21 cellular contexts compared by ENCODE assay signal in the genomic region with DNA sequence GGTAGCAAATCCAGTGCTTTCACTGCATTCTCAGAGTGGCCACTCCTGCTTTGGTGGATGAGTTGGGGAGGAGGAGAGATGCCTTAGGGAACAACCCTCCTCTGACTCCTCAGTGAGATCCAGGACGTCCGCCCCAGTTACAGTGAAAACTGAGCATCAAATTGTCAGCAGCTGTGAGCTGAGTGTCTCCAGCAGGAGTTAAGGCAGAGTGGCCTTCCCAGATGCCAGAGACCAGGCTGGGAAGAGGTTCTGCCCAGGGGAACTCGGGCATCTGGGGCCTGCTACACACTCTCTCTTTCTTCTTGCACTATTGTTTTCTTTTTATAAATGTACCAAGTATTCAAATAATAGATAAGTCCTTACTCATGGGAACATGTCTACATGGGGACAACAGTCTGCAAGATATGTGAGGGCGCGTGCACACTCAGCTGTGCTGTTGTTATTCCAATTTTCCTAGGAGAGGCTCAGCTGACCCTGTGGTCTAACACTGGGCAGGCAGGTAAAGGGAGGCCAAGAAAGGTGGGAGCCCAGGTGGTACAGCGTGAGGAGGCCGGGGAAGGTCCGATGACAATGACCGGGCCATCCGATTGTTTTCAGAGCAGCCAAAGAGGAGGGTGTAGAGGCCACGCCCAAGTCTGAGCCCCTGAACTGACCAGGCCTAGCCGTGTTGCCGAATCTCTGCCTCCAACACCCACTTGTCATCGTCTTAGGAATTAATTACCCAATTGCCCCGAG.
A peak's percentile ranks its signal among the peaks of the same experiment; 100 is the strongest.
DNase-seq lines count a peak whose midpoint lies in the region; ATAC-seq and TF ChIP-seq lines count a peak whose summit lies in the region.
"Had no signal": no experiment of that assay in that cellular context is flagged by ENCODE, and none has a peak within 500 bp of the region (broad histone marks: within the 10 kb centered on the region; RNA-seq: fewer than 3 reads in every experiment).

No MANE protein-coding gene starts in this region.

- H4K91ac ChIP-seq in H9 (ENCODE audit: insufficient read length, low read depth, low read length): no peak overlapping the region

- no peak overlapping the region for H4K5ac ChIP-seq in H9 (ENCODE audit: insufficient read length, low read depth, low read length)

- H3K27me3 Mint-ChIP-seq in activated CD4-positive, alpha-beta T cell treated with anti-CD3 and anti-CD28 coated beads, Interleukin-2, amount 10 ng/mL, durations not matched to agents 24 days and 14 days: peaks cover 2% of the 10 kb centered on the region
- H3K27me3 Mint-ChIP-seq in activated CD4-positive, alpha-beta T cell treated with anti-CD3 and anti-CD28 coated beads, Interleukin-2, amount 10 ng/mL, durations not matched to agents 7 days and 5 days: peaks cover 3% of the 10 kb centered on the region
- H3K27me3 Mint-ChIP-seq in H9 (ENCODE audit: low read depth): no peaks in the 10 kb centered on the region; the same call in none of the 2 replicates
- H3K27me3 Mint-ChIP-seq in neural progenitor cell (ENCODE audit: insufficient read depth, low read depth): peaks cover 3% of the 10 kb centered on the region
- no peaks in the 10 kb centered on the region for H3K27me3 Mint-ChIP-seq in stimulated activated memory B cell treated with anti-CD40 and anti-IgM and Interleukin-4, amounts not matched to agents 10 μg/mL and 1 μg/mL and 100 μg/mL, for 72 hours

- H3K56ac ChIP-seq in H9 (ENCODE audit: insufficient read length, low read depth, low read length): no peak overlapping the region

- H3K27ac ChIP-seq in H9 (ENCODE audit: insufficient read length, low read depth, low read length) (no peak overlapping the region), neural progenitor cell (no peak overlapping the region)

- H3T11ph ChIP-seq in H9 (ENCODE audit: low read length): no peak overlapping the region

- H3K9me3 ChIP-seq in H9 (ENCODE audit: control insufficient read depth, low read depth, low read length) (no peaks in the 10 kb centered on the region), neural progenitor cell (ENCODE audit: low read depth) (no peaks in the 10 kb centered on the region)

- CTCF ChIA-PET in activated CD4-positive, alpha-beta T cell treated with anti-CD3 and anti-CD28 coated beads, Interleukin-2, amount 10 ng/mL, durations not matched to agents 7 days and 5 days (lab: Charles Lee): interaction anchor here (1.3 to 1.4 kb wide), 2 partner anchors 9 to 10 kb away, joined by 4 to 5 read pairs; no protein-coding TSS in a partner anchor

- H3K4me1 Mint-ChIP-seq in activated CD4-positive, alpha-beta T cell treated with anti-CD3 and anti-CD28 coated beads, Interleukin-2, amount 10 ng/mL, durations not matched to agents 24 days and 14 days: peaks cover 7% of the 10 kb centered on the region
- H3K4me1 Mint-ChIP-seq in activated CD4-positive, alpha-beta T cell treated with anti-CD3 and anti-CD28 coated beads, Interleukin-2, amount 10 ng/mL, durations not matched to agents 7 days and 5 days: no peaks in the 10 kb centered on the region
- peaks cover under 1 to 11% of the 10 kb centered on the region in 2 experiments for H3K4me1 Mint-ChIP-seq in H9
- no peaks in the 10 kb centered on the region for H3K4me1 Mint-ChIP-seq in neural progenitor cell
- H3K4me1 Mint-ChIP-seq in stimulated activated memory B cell treated with anti-CD40 and anti-IgM and Interleukin-4, amounts not matched to agents 10 μg/mL and 1 μg/mL and 100 μg/mL, for 72 hours: no peaks in the 10 kb centered on the region
- H3K4me1 Mint-ChIP-seq: CD4-positive, CD25-positive, alpha-beta regulatory T cell had no signal

- peaks cover 12% of the 10 kb centered on the region for H3F3A ChIP-seq in neural progenitor cell (ENCODE audit: low read depth)

- peak overlapping the region; percentile 25; the same call in 1 of the 2 replicates for H3K14ac ChIP-seq in H9 (ENCODE audit: insufficient read depth, low read length)

- H3K27me3 ChIP-seq in H9 (ENCODE audit: insufficient read depth, low read length) (no peaks in the 10 kb centered on the region), neural progenitor cell (no peaks in the 10 kb centered on the region)

- no peak overlapping the region for H2BK5ac ChIP-seq in H9 (ENCODE audit: insufficient read length, low read length)

- no peaks in the 10 kb centered on the region for H3K4me1 ChIP-seq in H9 (ENCODE audit: insufficient read depth, low read length)
- peaks cover 13% of the 10 kb centered on the region for H3K4me1 ChIP-seq in neural progenitor cell

- H3K27ac Mint-ChIP-seq in activated CD4-positive, alpha-beta T cell treated with anti-CD3 and anti-CD28 coated beads, Interleukin-2, amount 10 ng/mL, durations not matched to agents 24 days and 14 days: no peak overlapping the region
- H3K27ac Mint-ChIP-seq in activated CD4-positive, alpha-beta T cell treated with anti-CD3 and anti-CD28 coated beads, Interleukin-2, amount 10 ng/mL, durations not matched to agents 7 days and 5 days: no peak overlapping the region
- no peak overlapping the region; a peak in 1 of 7 replicates for H3K27ac Mint-ChIP-seq in H9
- H3K27ac Mint-ChIP-seq in neural progenitor cell: no peak overlapping the region
- H3K27ac Mint-ChIP-seq in stimulated activated memory B cell treated with anti-CD40 and anti-IgM and Interleukin-4, amounts not matched to agents 10 μg/mL and 1 μg/mL and 100 μg/mL, for 72 hours: no peak overlapping the region

- WGBS in H9 (ENCODE audit: extremely low coverage, insufficient read length, low lambda C conversion rate): no CpG with 5 or more reads among the region's 15 CpGs

- H2AFZ ChIP-seq in H9 (ENCODE audit: low read length) (no peak overlapping the region), neural progenitor cell (replicated peaks) (peak overlapping the region; percentile 57)

- H3K23ac ChIP-seq in H9 (ENCODE audit: insufficient read length, low read depth, low read length): no peak overlapping the region

- peaks cover 5% of the 10 kb centered on the region for H4K20me1 ChIP-seq in H9 (ENCODE audit: control insufficient read depth, insufficient read depth, insufficient read length)
- H4K20me1 ChIP-seq in neural progenitor cell (ENCODE audit: low read depth): no peaks in the 10 kb centered on the region

- no peaks in the 10 kb centered on the region for H3K36me3 Mint-ChIP-seq in activated CD4-positive, alpha-beta T cell treated with anti-CD3 and anti-CD28 coated beads, Interleukin-2, amount 10 ng/mL, durations not matched to agents 24 days and 14 days (ENCODE audit: low read depth)
- H3K36me3 Mint-ChIP-seq in activated CD4-positive, alpha-beta T cell treated with anti-CD3 and anti-CD28 coated beads, Interleukin-2, amount 10 ng/mL, durations not matched to agents 7 days and 5 days (ENCODE audit: low read depth): peaks cover 1% of the 10 kb centered on the region
- H3K36me3 Mint-ChIP-seq in H9 (ENCODE audit: insufficient read depth in 1 of 3, low read depth in 3 of 3): peaks cover 2 to 7% (median 3%) of the 10 kb centered on the region in 3 experiments; a peak in 6 of 7 replicates
- no peaks in the 10 kb centered on the region for H3K36me3 Mint-ChIP-seq in neural progenitor cell
- no peaks in the 10 kb centered on the region for H3K36me3 Mint-ChIP-seq in stimulated activated memory B cell treated with anti-CD40 and anti-IgM and Interleukin-4, amounts not matched to agents 10 μg/mL and 1 μg/mL and 100 μg/mL, for 72 hours

- H2BK20ac ChIP-seq in H9 (ENCODE audit: low read depth, low read length, poor library complexity, severe bottlenecking): no peak overlapping the region

- no peaks in the 10 kb centered on the region for H3K36me3 ChIP-seq in neural progenitor cell

- peak overlapping the region; percentile 40 for H3K18ac ChIP-seq in H9 (ENCODE audit: insufficient read length, low read depth, low read length)

- H3K79me1 ChIP-seq in H9 (ENCODE audit: insufficient read depth, low read depth, low read length, poor library complexity, severe bottlenecking): no peaks in the 10 kb centered on the region

- POLR2A ChIA-PET in activated CD4-positive, alpha-beta T cell treated with anti-CD3 and anti-CD28 coated beads, Interleukin-2, amount 10 ng/mL, durations not matched to agents 7 days and 5 days (lab: Charles Lee): no interaction called here

- no peak overlapping the region for H3K4me3 Mint-ChIP-seq in activated CD4-positive, alpha-beta T cell treated with anti-CD3 and anti-CD28 coated beads, Interleukin-2, amount 10 ng/mL, durations not matched to agents 24 days and 14 days
- no peak overlapping the region for H3K4me3 Mint-ChIP-seq in activated CD4-positive, alpha-beta T cell treated with anti-CD3 and anti-CD28 coated beads, Interleukin-2, amount 10 ng/mL, durations not matched to agents 7 days and 5 days
- H3K4me3 Mint-ChIP-seq in H9 (no peak overlapping the region), neural progenitor cell (no peak overlapping the region)
- H3K4me3 Mint-ChIP-seq in stimulated activated memory B cell treated with anti-CD40 and anti-IgM and Interleukin-4, amounts not matched to agents 10 μg/mL and 1 μg/mL and 100 μg/mL, for 72 hours: no peak overlapping the region
- H3K4me3 Mint-ChIP-seq: CD4-positive, CD25-positive, alpha-beta regulatory T cell had no signal

- H3K4ac ChIP-seq in H9 (ENCODE audit: low read depth, low read length): no peak overlapping the region

- DNase-seq in activated CD4-positive, alpha-beta T cell treated with anti-CD3 and anti-CD28 coated beads, Interleukin-2, amount 10 ng/mL, durations not matched to agents 24 days and 14 days: peak; percentile 49
- DNase-seq in activated CD4-positive, alpha-beta T cell treated with anti-CD3 and anti-CD28 coated beads, Interleukin-2, amount 10 ng/mL, durations not matched to agents 7 days and 5 days: no peak
- DNase-seq in H9 (no peak), neural progenitor cell (ENCODE audit: low spot score) (no peak), GM03348 (ENCODE audit: low spot score) (no peak), GM19238 (ENCODE audit: insufficient read length, low spot score) (no peak)
- DNase-seq: 8988T; CD4-positive, CD25-positive, alpha-beta regulatory T cell; Karpas-422; MV-4-11; NCI-H1694; NCI-H2081; NCI-H2171; NCI-H345; NCI-H524; Right ventricle myocardium superior; SW 1271 had no signal

- H2BK12ac ChIP-seq in H9 (ENCODE audit: insufficient read length, low read depth, low read length): no peak overlapping the region

- H3K4me2 ChIP-seq in H9 (ENCODE audit: insufficient read depth, insufficient read length, low read length): no peak overlapping the region
- no peak overlapping the region for H3K4me2 ChIP-seq in neural progenitor cell

- H3K9ac ChIP-seq in H9 (ENCODE audit: extremely low read depth, insufficient read length, low read length) (no peak overlapping the region), neural progenitor cell (no peak overlapping the region)

- intact Hi-C loops in activated CD4-positive, alpha-beta T cell treated with anti-CD3 and anti-CD28 coated beads, Interleukin-2, amount 10 ng/mL, durations not matched to agents 24 days and 14 days (cut with micrococcal nuclease): no loop called here

- H2BK120ac ChIP-seq in H9 (ENCODE audit: low read depth, low read length, poor library complexity, severe bottlenecking): no peak overlapping the region

- TF ChIP-seq CTCF in H9 (conservative IDR thresholded peaks at IDR 0.05) (no peak), neural progenitor cell (IDR thresholded peaks at IDR 0.05) (no peak)

- H3K9me3 Mint-ChIP-seq in activated CD4-positive, alpha-beta T cell treated with anti-CD3 and anti-CD28 coated beads, Interleukin-2, amount 10 ng/mL, durations not matched to agents 24 days and 14 days: no peaks in the 10 kb centered on the region
- peaks cover 1% of the 10 kb centered on the region for H3K9me3 Mint-ChIP-seq in activated CD4-positive, alpha-beta T cell treated with anti-CD3 and anti-CD28 coated beads, Interleukin-2, amount 10 ng/mL, durations not matched to agents 7 days and 5 days
- peaks cover 6% of the 10 kb centered on the region in 2 experiments; a peak in 4 of 5 replicates for H3K9me3 Mint-ChIP-seq in H9
- peaks cover under 1% of the 10 kb centered on the region for H3K9me3 Mint-ChIP-seq in neural progenitor cell
- peaks cover 1% of the 10 kb centered on the region for H3K9me3 Mint-ChIP-seq in stimulated activated memory B cell treated with anti-CD40 and anti-IgM and Interleukin-4, amounts not matched to agents 10 μg/mL and 1 μg/mL and 100 μg/mL, for 72 hours

- H2AK5ac ChIP-seq in H9 (ENCODE audit: insufficient read length, low read length): no peak overlapping the region

- ATAC-seq in esophagus mucosa: peak; percentile 38
- no peak for ATAC-seq in stimulated activated memory B cell treated with anti-CD40 and anti-IgM and Interleukin-4, amounts not matched to agents 10 μg/mL and 1 μg/mL and 100 μg/mL, for 72 hours
- ATAC-seq: GM12878, HCT116 had no signal

- no peak overlapping the region for H2BK15ac ChIP-seq in H9 (ENCODE audit: low read depth, low read length)

- no peaks in the 10 kb centered on the region for H3K79me2 ChIP-seq in H9 (ENCODE audit: insufficient read depth, low read length)
- no peaks in the 10 kb centered on the region for H3K79me2 ChIP-seq in neural progenitor cell (ENCODE audit: low read depth)

- H4K8ac ChIP-seq in H9 (replicated peaks; ENCODE audit: insufficient read length, low read depth, low read length): no peak overlapping the region

- H3K4me3 ChIP-seq in neural progenitor cell: no peak overlapping the region
- H3K4me3 ChIP-seq: GM12878 had no signal

- H3K23me2 ChIP-seq in H9 (ENCODE audit: insufficient read length, low read depth, low read length, poor library complexity, severe bottlenecking): no peaks in the 10 kb centered on the region
